In genomic region chr5:122077451-122078115, GRCh38 we compare ENCODE assay signal across 8 cellular contexts. TPM values are rescaled to one million over a fixed set of nuclear protein-coding genes. Genes with fewer than 3 reads are reported as not detected.
DNase-seq lines count a peak whose midpoint lies in the region; ATAC-seq and TF ChIP-seq lines count a peak whose summit lies in the region.

No MANE protein-coding gene starts in this region.

- peak overlapping the region; percentile 100 for H3K4me2 ChIP-seq in mammary epithelial cell (ENCODE audit: insufficient read depth, low read depth, low read length)

- H3K9ac ChIP-seq in mammary epithelial cell (ENCODE audit: insufficient read depth, low read length) = peak overlapping the region; percentile 63

- TF ChIP-seq EP300 in stomach (IDR thresholded peaks at IDR 0.05) = no peak

- dilution Hi-C loops in mammary epithelial cell (cut with HindIII; ENCODE audit: low sequenced_read_pairs) = no loop called here

- peak overlapping the region; percentile 49 to 85 (median 64) for H3K4me3 Mint-ChIP-seq in CD4-positive, alpha-beta memory T cell

- ATAC-seq in GM19452 (IDR thresholded peaks at IDR 0.05; ENCODE audit: unreplicated experiment) (peak; percentile 17), left lobe of liver (peak; percentile 73)

- H3K9me3 ChIP-seq in CD4-positive, alpha-beta memory T cell (ENCODE audit: control insufficient read depth in 1 of 2, low read length in 2 of 2) = no peaks in the 10 kb centered on the region
- no peaks in the 10 kb centered on the region for H3K9me3 ChIP-seq in mammary epithelial cell (replicated peaks; ENCODE audit: insufficient read depth, low read length)
- H3K9me3 ChIP-seq in stomach = no peaks in the 10 kb centered on the region

- H3K36me3 Mint-ChIP-seq in CD4-positive, alpha-beta memory T cell = no peaks in the 10 kb centered on the region

- no peak overlapping the region for H3K27ac ChIP-seq in CD4-positive, alpha-beta memory T cell (ENCODE audit: low read depth, low read length)
- peak overlapping the region; percentile 36 for H3K27ac ChIP-seq in mammary epithelial cell (ENCODE audit: insufficient read depth, low read depth, low read length)
- peak overlapping the region; percentile 49 to 80 (median 72) for H3K27ac ChIP-seq in stomach

- DNase-seq in CD4-positive, alpha-beta memory T cell = no peak
- DNase-seq in NCI-H510A treated with DMSO at 0.1 percent for 48 hours (lab: John Stamatoyannopoulos, UW) (peak; percentile 29), mammary epithelial cell (peak; percentile 41), left lobe of liver (ENCODE audit: low spot score) (no peak), stomach (peak; percentile 26), NCI-H128 (lab: John Stamatoyannopoulos, UW; ENCODE audit: unreplicated experiment) (no peak), NAMALWA (ENCODE audit: low spot score) (no peak)

- TF ChIP-seq CTCF in mammary epithelial cell (conservative IDR thresholded peaks at IDR 0.05 in 1 of 2, IDR thresholded peaks at IDR 0.05 in 1 of 2; ENCODE audit: extremely low read depth in 1 of 2, insufficient read depth in 1 of 2, low read depth in 1 of 2, low read length in 2 of 2) (no peak), stomach (IDR thresholded peaks at IDR 0.05) (no peak)

- H3K4me1 ChIP-seq in CD4-positive, alpha-beta memory T cell (ENCODE audit: insufficient read depth, low read length) = peaks cover 12% of the 10 kb centered on the region
- H3K4me1 ChIP-seq in mammary epithelial cell (ENCODE audit: insufficient read depth, low read length) (peaks cover 30% of the 10 kb centered on the region), stomach (peaks cover 10 to 31% (median 24%) of the 10 kb centered on the region in 4 donors)

- CTCF ChIA-PET in CD4-positive, alpha-beta memory T cell (lab: Charles Lee; ENCODE audit: partially characterized antibody) = no interaction called here
- CTCF ChIA-PET in mammary epithelial cell (lab: Charles Lee; ENCODE audit: low non-redundant PET) = interaction anchor here (0.7 kb wide), 1 partner anchor 127 kb away, joined by 3 read pairs; no protein-coding TSS in a partner anchor

- intact Hi-C loops in CD4-positive, alpha-beta memory T cell (cut with micrococcal nuclease) = no loop called here
- intact Hi-C loops in mammary epithelial cell (cut with micrococcal nuclease) (no loop called here), stomach (cut with DNase I; ENCODE audit: low total_unique reads) (no loop called here)

- BruUV-seq in mammary epithelial cell (replicated peaks; lab: Mats Ljungman, UMichigan) = no TSS peak

- H4K20me1 ChIP-seq in mammary epithelial cell (ENCODE audit: insufficient read depth, low read length) = no peaks in the 10 kb centered on the region

- H3K9me3 Mint-ChIP-seq in CD4-positive, alpha-beta memory T cell = peaks cover 0 to 4% (median 0%) of the 10 kb centered on the region in 8 donors

- H3K27ac Mint-ChIP-seq in CD4-positive, alpha-beta memory T cell = no peak overlapping the region

- POLR2A ChIA-PET in CD4-positive, alpha-beta memory T cell (lab: Charles Lee; ENCODE audit: partially characterized antibody) = no interaction called here

- H2AFZ ChIP-seq in mammary epithelial cell (ENCODE audit: low read depth, low read length) = peak overlapping the region; percentile 97

- in situ Hi-C loops in mammary epithelial cell (cut with MboI; ENCODE audit: low sequenced_read_pairs in 2 of 2) = loop anchor here in 1 of 2 donors (25.0 kb wide), 2 partner anchors 115 to 335 kb away; partner anchors contain the start of gene SRFBP1

- WGBS in mammary epithelial cell (ENCODE audit: low coverage, missing lambda C conversion rate) = under 1% methylated on average over 25 of the region's 73 CpGs
- 0 to 2% (median 1%) methylated on average over 28 to 73 of the region's 73 CpGs for WGBS in stomach, 5 donors

- H3K27me3 ChIP-seq in CD4-positive, alpha-beta memory T cell (ENCODE audit: insufficient read depth, low read length) = peaks cover 5% of the 10 kb centered on the region
- H3K27me3 ChIP-seq in mammary epithelial cell (ENCODE audit: insufficient read depth, low read length) (no peaks in the 10 kb centered on the region), stomach (peaks cover 0 to 26% (median 19%) of the 10 kb centered on the region in 3 donors)

- H3K4me1 Mint-ChIP-seq in CD4-positive, alpha-beta memory T cell = peaks cover 10 to 21% (median 13%) of the 10 kb centered on the region in 4 donors

- H3K79me2 ChIP-seq in mammary epithelial cell (ENCODE audit: insufficient read depth, low read length) = no peaks in the 10 kb centered on the region

- H3K36me3 ChIP-seq in CD4-positive, alpha-beta memory T cell (ENCODE audit: insufficient read depth, low read length) = no peaks in the 10 kb centered on the region
- peaks cover 1% of the 10 kb centered on the region for H3K36me3 ChIP-seq in mammary epithelial cell (ENCODE audit: insufficient read depth, low read length)
- H3K36me3 ChIP-seq in stomach = no peaks in the 10 kb centered on the region

- H3K27me3 Mint-ChIP-seq in CD4-positive, alpha-beta memory T cell = peaks cover 33 to 46% of the 10 kb centered on the region in 2 donors

- no peak for TF ChIP-seq POLR2A in stomach (IDR thresholded peaks at IDR 0.05)

- no peak overlapping the region for H3K4me3 ChIP-seq in CD4-positive, alpha-beta memory T cell (ENCODE audit: low read length in 2 of 2)
- H3K4me3 ChIP-seq in mammary epithelial cell (replicated peaks in 1 of 3; ENCODE audit: insufficient read depth in 1 of 3, low read depth in 2 of 3, low read length in 3 of 3) (peak overlapping the region; percentile 41 to 73 (median 69)), stomach (peak overlapping the region; percentile 56 to 73 (median 66))

RNA-seq across cellular contexts. Expression of gene LOX, which starts 0.5 kb away (rescaled TPM):
- total RNA-seq in CD4-positive, alpha-beta memory T cell = not detected
- under 1 TPM in 1 of 2 donors, not detected in 1; 0.03 TPM for polyA plus RNA-seq in CD4-positive, alpha-beta memory T cell
- 10 to 100 TPM in 1 of 2 donors, 1 to 10 TPM in 1; 5.9 to 28.0 TPM for total RNA-seq in mammary epithelial cell
- 12.9 TPM for polyA plus RNA-seq in mammary epithelial cell
- 16.2 TPM for polyA minus RNA-seq in mammary epithelial cell
- 2.1 TPM for total RNA-seq in left lobe of liver
- total RNA-seq in stomach = 10 to 100 TPM in 2 of 5 donors, 1 to 10 TPM in 3; 4.5 to 31.4 (median 8.2) TPM
- 1 to 10 TPM; 1.1 to 4.3 (median 2.7) TPM for polyA plus RNA-seq in stomach

RNA-seq across cellular contexts. Expression of gene ZNF474, which starts 51.8 kb away (rescaled TPM):
- total RNA-seq in CD4-positive, alpha-beta memory T cell = under 1 TPM in 1 of 2 experiments, not detected in 1; 0.17 TPM
- polyA plus RNA-seq in CD4-positive, alpha-beta memory T cell = under 1 TPM in 1 of 2 donors, not detected in 1; 0.30 TPM
- total RNA-seq in mammary epithelial cell (under 1 TPM; 0.19 to 0.33 TPM), left lobe of liver (0.13 TPM), stomach (under 1 TPM in 1 of 5 donors, not detected in 4; 0.37 TPM)
- polyA plus RNA-seq in mammary epithelial cell (0.10 TPM), stomach (under 1 TPM in 1 of 3 donors, not detected in 2; 0.08 TPM)
- polyA minus RNA-seq in mammary epithelial cell = not detected

Comparison
In these comparisons a context has a peak if more than half of its experiments do, and no peak if none do; other contexts are left out.
1. DNase-seq: peak in NCI-H510A treated with DMSO at 0.1 percent for 48 hours (single experiment), mammary epithelial cell (single experiment) and stomach (single experiment); none in CD4-positive, alpha-beta memory T cell (0 of 5), left lobe of liver (single experiment), NCI-H128 (single experiment) and NAMALWA (single experiment).
2. H3K4me3 ChIP-seq: peak in mammary epithelial cell (3 of 3) and stomach (4 of 4); none in CD4-positive, alpha-beta memory T cell (0 of 2).